ENCODE assay signal across 19 cellular contexts in genomic region chr3:127212231-127212630, GRCh38. TPM values are rescaled to one million over a fixed set of nuclear protein-coding genes. Genes with fewer than 3 reads are reported as not detected.
DNase-seq lines count a peak whose midpoint lies in the region; ATAC-seq and TF ChIP-seq lines count a peak whose summit lies in the region.
"Had no signal": no experiment of that assay in that cellular context is flagged by ENCODE, and none has a peak within 500 bp of the region (broad histone marks: within the 10 kb centered on the region; RNA-seq: fewer than 3 reads in every experiment).

No MANE protein-coding gene starts in this region.

- peak overlapping the region in 1 of 11 experiments; percentile 33; a peak in 1 of 22 replicates for H3K27ac ChIP-seq in BLaER1 treated with 17β-estradiol and CSF1 and Interleukin-3, amounts not matched to agents 10 nM and 100 nM
- H3K27ac ChIP-seq in KOPT-K1 (ENCODE audit: low read depth, low read length, poor library complexity, severe bottlenecking): peak overlapping the region; percentile 98
- no peak overlapping the region for H3K27ac ChIP-seq in lung (ENCODE audit: low read depth in 1 of 2, low read length in 1 of 2)
- H3K27ac ChIP-seq: 22Rv1 had no signal

- H3K27me3 ChIP-seq in BLaER1 treated with 17β-estradiol and CSF1 and Interleukin-3, amounts not matched to agents 10 nM and 100 nM: peaks cover 4 to 14% (median 10%) of the 10 kb centered on the region in 11 experiments; a peak in 16 of 22 replicates
- H3K27me3 ChIP-seq in lung (ENCODE audit: control insufficient read depth, insufficient read depth): no peaks in the 10 kb centered on the region

- ATAC-seq in lung (ENCODE audit: insufficient read depth, low FRiP score): no peak
- ATAC-seq: GM23338 had no signal

- H3K9me3 Mint-ChIP-seq in activated CD4-positive, alpha-beta T cell treated with anti-CD3 and anti-CD28 coated beads, Interleukin-2, amount 10 ng/mL, durations not matched to agents 24 days and 14 days: no peaks in the 10 kb centered on the region
- H3K9me3 Mint-ChIP-seq: CD4-positive, alpha-beta T cell; GM23338; H9 had no signal

- H3K9ac ChIP-seq in BLaER1 treated with 17β-estradiol and CSF1 and Interleukin-3, amounts not matched to agents 10 nM and 100 nM: no peak overlapping the region

- peak; percentile 34 for DNase-seq in activated CD4-positive, alpha-beta T cell treated with anti-CD3 and anti-CD28 coated beads, Interleukin-2, amount 10 ng/mL, durations not matched to agents 24 days and 14 days
- DNase-seq in activated CD4-positive, alpha-beta T cell treated with anti-CD3 and anti-CD28 coated beads for 4 hours: no peak
- DNase-seq in lung (ENCODE audit: low spot score) (peak; percentile 16), inferior parietal cortex (ENCODE audit: extremely low spot score) (no peak), posterior cingulate gyrus (no peak), ureter (ENCODE audit: low spot score) (no peak)
- DNase-seq: AML-193; C1 segment of cervical spinal cord; Calu3; CD4-positive, alpha-beta T cell; DMS79; H9 had no signal

- no peaks in the 10 kb centered on the region; a peak in 1 of 22 replicates for H3K9me3 ChIP-seq in BLaER1 treated with 17β-estradiol and CSF1 and Interleukin-3, amounts not matched to agents 10 nM and 100 nM (replicated peaks in 1 of 11)
- no peaks in the 10 kb centered on the region for H3K9me3 ChIP-seq in KOPT-K1 (ENCODE audit: insufficient read depth, low read length, poor library complexity, severe bottlenecking)
- no peaks in the 10 kb centered on the region for H3K9me3 ChIP-seq in lung (ENCODE audit: control insufficient read depth in 2 of 2, insufficient read depth in 1 of 2, low read length in 1 of 2)

- no peak overlapping the region for H3K27ac Mint-ChIP-seq in activated CD4-positive, alpha-beta T cell treated with anti-CD3 and anti-CD28 coated beads, Interleukin-2, amount 10 ng/mL, durations not matched to agents 24 days and 14 days
- H3K27ac Mint-ChIP-seq: CD4-positive, alpha-beta T cell; GM23338; IgD-negative memory B cell had no signal

- peak overlapping the region in 9 of 11 experiments; percentile 55 to 94 (median 85); a peak in 18 of 22 replicates for H3K4me2 ChIP-seq in BLaER1 treated with 17β-estradiol and CSF1 and Interleukin-3, amounts not matched to agents 10 nM and 100 nM
- H3K4me2 ChIP-seq: GM23338 had no signal

- H3K4me3 ChIP-seq in BLaER1 treated with 17β-estradiol and CSF1 and Interleukin-3, amounts not matched to agents 10 nM and 100 nM: peak overlapping the region in 2 of 10 experiments; percentile 36 to 65; a peak in 1 of 20 replicates
- no peak overlapping the region for H3K4me3 ChIP-seq in lung
- H3K4me3 ChIP-seq: GM23338 had no signal

- H3K36me3 Mint-ChIP-seq in activated CD4-positive, alpha-beta T cell treated with anti-CD3 and anti-CD28 coated beads, Interleukin-2, amount 10 ng/mL, durations not matched to agents 24 days and 14 days (ENCODE audit: low read depth): no peaks in the 10 kb centered on the region

- WGBS in lung, 2 donors: 88 to 92% methylated on average over 3 of the region's 3 CpGs

- peaks cover 37 to 100% (median 97%) of the 10 kb centered on the region in 10 experiments for H3K4me1 ChIP-seq in BLaER1 treated with 17β-estradiol and CSF1 and Interleukin-3, amounts not matched to agents 10 nM and 100 nM
- peaks cover 0 to 3% of the 10 kb centered on the region in 2 donors for H3K4me1 ChIP-seq in lung (ENCODE audit: control insufficient read depth in 2 of 2, insufficient read depth in 2 of 2, low read length in 2 of 2)

- intact Hi-C loops in activated CD4-positive, alpha-beta T cell treated with anti-CD3 and anti-CD28 coated beads, Interleukin-2, amount 10 ng/mL, durations not matched to agents 24 days and 14 days (cut with micrococcal nuclease): no loop called here
- intact Hi-C loops in posterior cingulate gyrus (cut with DNase I): no loop called here

- no peak for TF ChIP-seq CTCF in lung (IDR thresholded peaks at IDR 0.05; ENCODE audit: control extremely low read depth, extremely low read depth)

- no peak overlapping the region for H3K4me3 Mint-ChIP-seq in activated CD4-positive, alpha-beta T cell treated with anti-CD3 and anti-CD28 coated beads, Interleukin-2, amount 10 ng/mL, durations not matched to agents 24 days and 14 days
- H3K4me3 Mint-ChIP-seq: CD4-positive, alpha-beta T cell; GM23338; H9; IgD-negative memory B cell had no signal

- peaks cover 2% of the 10 kb centered on the region for H3K4me1 Mint-ChIP-seq in activated CD4-positive, alpha-beta T cell treated with anti-CD3 and anti-CD28 coated beads, Interleukin-2, amount 10 ng/mL, durations not matched to agents 24 days and 14 days
- H3K4me1 Mint-ChIP-seq: GM23338 had no signal

- H3K27me3 Mint-ChIP-seq in activated CD4-positive, alpha-beta T cell treated with anti-CD3 and anti-CD28 coated beads, Interleukin-2, amount 10 ng/mL, durations not matched to agents 24 days and 14 days: peaks cover 6% of the 10 kb centered on the region

- H4K20me1 ChIP-seq in BLaER1 treated with 17β-estradiol and CSF1 and Interleukin-3, amounts not matched to agents 10 nM and 100 nM: peaks cover 0 to 43% (median 0%) of the 10 kb centered on the region in 11 experiments; a peak in 7 of 22 replicates

- peaks cover 0 to 10% (median 0%) of the 10 kb centered on the region in 11 experiments; a peak in 4 of 22 replicates for H3K36me3 ChIP-seq in BLaER1 treated with 17β-estradiol and CSF1 and Interleukin-3, amounts not matched to agents 10 nM and 100 nM
- H3K36me3 ChIP-seq in KOPT-K1 (ENCODE audit: insufficient read depth, low read length) (peaks cover 59% of the 10 kb centered on the region), lung (ENCODE audit: control insufficient read depth in 2 of 2, insufficient read depth in 2 of 2, low read length in 2 of 2) (no peaks in the 10 kb centered on the region)

RNA-seq across cellular contexts. Expression of gene PRR23E, which starts 19.3 kb away (rescaled TPM):
- not detected in 2 replicates for total RNA-seq in activated CD4-positive, alpha-beta T cell treated with anti-CD3 and anti-CD28 coated beads, Interleukin-2, amount 10 ng/mL, durations not matched to agents 24 days and 14 days
- total RNA-seq in lung: not detected
- polyA plus RNA-seq in lung: not detected
- not detected for total RNA-seq in ureter
- total RNA-seq: A673; Calu3; CD4-positive, alpha-beta T cell; GM23338; H9; HT1080 had no signal
- polyA plus RNA-seq: GM23338, IgD-negative memory B cell had no signal

Comparison
In these comparisons a context has a peak if more than half of its experiments do, and no peak if none do; other contexts are left out.
1. DNase-seq: peak in activated CD4-positive, alpha-beta T cell treated with anti-CD3 and anti-CD28 coated beads, Interleukin-2, amount 10 ng/mL, durations not matched to agents 24 days and 14 days (single experiment) and lung (single experiment); none in activated CD4-positive, alpha-beta T cell treated with anti-CD3 and anti-CD28 coated beads for 4 hours (0 of 2), inferior parietal cortex (single experiment), posterior cingulate gyrus (0 of 10) and ureter (single experiment).